Comparison of ENCODE assay signal across 11 cellular contexts in the genomic region with DNA sequence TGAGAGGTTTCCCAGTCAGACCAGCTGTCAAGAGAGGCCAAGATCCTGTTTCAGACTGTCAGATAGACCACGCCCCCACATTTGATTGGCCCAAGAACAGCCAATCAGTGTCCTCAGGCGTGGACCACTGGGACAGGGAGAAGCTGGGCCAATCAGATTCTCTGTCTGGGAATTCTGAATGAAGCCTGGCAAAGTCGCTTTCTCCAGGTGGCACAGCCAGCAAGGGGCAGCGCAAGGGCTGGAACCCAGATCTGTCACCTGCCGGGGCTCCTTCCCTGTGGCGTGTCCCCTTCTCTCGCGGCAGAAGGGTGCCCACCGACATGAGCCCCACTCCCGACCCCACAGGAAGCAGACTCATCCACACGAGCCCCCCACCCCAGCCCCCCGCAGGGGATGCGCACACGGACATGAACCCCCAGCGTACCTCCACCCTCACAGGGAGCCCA. TPM values are rescaled to one million over a fixed set of nuclear protein-coding genes. Genes with fewer than 3 reads are reported as not detected.
DNase-seq lines count a peak whose midpoint lies in the region; ATAC-seq, FAIRE-seq and TF ChIP-seq lines count a peak whose summit lies in the region.
"Had no signal": no experiment of that assay in that cellular context is flagged by ENCODE, and none has a peak within 500 bp of the region (broad histone marks: within the 10 kb centered on the region; RNA-seq: fewer than 3 reads in every experiment).

No MANE protein-coding gene starts in this region.

- H3K18ac ChIP-seq in H1 (ENCODE audit: extremely low read depth, low read length): no peak overlapping the region

- H3K27me3 ChIP-seq in H1 (replicated peaks in 1 of 4; ENCODE audit: control insufficient read depth in 3 of 4, extremely low read depth in 1 of 4, insufficient read depth in 3 of 4, low read length in 3 of 4) (no peaks in the 10 kb centered on the region), stomach (peaks cover 0 to 6% (median 4%) of the 10 kb centered on the region in 3 donors)
- H3K27me3 ChIP-seq: BLaER1, breast epithelium had no signal

- H4K5ac ChIP-seq in H1 (ENCODE audit: insufficient read length, low read depth, low read length): no peak overlapping the region

- CTCF ChIA-PET in activated CD4-positive, alpha-beta memory T cell treated with anti-CD3 and anti-CD28 coated beads, Interleukin-2, amount 10 ng/mL, durations not matched to agents 7 days and 5 days (lab: Charles Lee): no interaction called here
- CTCF ChIA-PET in activated CD4-positive, alpha-beta memory T cell treated with anti-CD3 and anti-CD28 coated beads for 36 hours (lab: Charles Lee): interaction anchor here (1.0 kb wide), 1 partner anchor 10 kb away, joined by 4 read pairs; no protein-coding TSS in a partner anchor
- CTCF ChIA-PET in H1 (lab: Charles Lee; ENCODE audit: partially characterized antibody): interaction anchor here (1.4 to 2.5 kb wide), 3 partner anchors 11 to 193 kb away, joined by 5 to 10 read pairs (median 9); no protein-coding TSS in a partner anchor

- H3K4me2 ChIP-seq in H1 (ENCODE audit: insufficient read depth in 1 of 2, low read depth in 2 of 2, low read length in 2 of 2): no peak overlapping the region
- H3K4me2 ChIP-seq: BLaER1 had no signal

- no peak overlapping the region for H3K4ac ChIP-seq in H1 (replicated peaks; ENCODE audit: insufficient read length, low read depth, low read length)

- TF ChIP-seq EP300 in H1 (IDR thresholded peaks at IDR 0.05; ENCODE audit: borderline replicate concordance in 1 of 2, low read depth in 2 of 2, low read length in 2 of 2): no peak
- TF ChIP-seq EP300 in stomach (IDR thresholded peaks at IDR 0.05): no peak

- H2AK5ac ChIP-seq in H1 (ENCODE audit: low read depth, low read length): no peak overlapping the region

- no peak overlapping the region for H3K9ac ChIP-seq in H1 (replicated peaks in 1 of 4; ENCODE audit: extremely low read depth in 1 of 4, low read depth in 3 of 4, low read length in 3 of 4)
- H3K9ac ChIP-seq: BLaER1, parathyroid adenoma had no signal

- H2BK120ac ChIP-seq in H1 (replicated peaks; ENCODE audit: low read depth, low read length): no peak overlapping the region

- no peaks in the 10 kb centered on the region for H3K27me3 Mint-ChIP-seq in activated CD4-positive, alpha-beta memory T cell treated with anti-CD3 and anti-CD28 coated beads, Interleukin-2, amount 10 ng/mL, durations not matched to agents 7 days and 5 days
- no peaks in the 10 kb centered on the region for H3K27me3 Mint-ChIP-seq in activated CD4-positive, alpha-beta memory T cell treated with anti-CD3 and anti-CD28 coated beads for 36 hours
- peaks cover 4% of the 10 kb centered on the region for H3K27me3 Mint-ChIP-seq in activated T-cell treated with anti-CD3 and anti-CD28 coated beads, Interleukin-2, amount 50 U/mL, for 4 hours (ENCODE audit: low read depth)

- no peaks in the 10 kb centered on the region for H3K36me3 Mint-ChIP-seq in activated CD4-positive, alpha-beta memory T cell treated with anti-CD3 and anti-CD28 coated beads, Interleukin-2, amount 10 ng/mL, durations not matched to agents 7 days and 5 days (ENCODE audit: low read depth)
- H3K36me3 Mint-ChIP-seq in activated CD4-positive, alpha-beta memory T cell treated with anti-CD3 and anti-CD28 coated beads for 36 hours: no peaks in the 10 kb centered on the region
- H3K36me3 Mint-ChIP-seq in activated T-cell treated with anti-CD3 and anti-CD28 coated beads, Interleukin-2, amount 50 U/mL, for 4 hours (ENCODE audit: insufficient read depth): no peaks in the 10 kb centered on the region

- intact Hi-C loops in activated CD4-positive, alpha-beta memory T cell treated with anti-CD3 and anti-CD28 coated beads for 36 hours (cut with micrococcal nuclease): no loop called here
- intact Hi-C loops in stomach (cut with DNase I; ENCODE audit: low total_unique reads): no loop called here

- peaks cover 4% of the 10 kb centered on the region; the same call in 1 of the 2 replicates for H3K23me2 ChIP-seq in H1 (ENCODE audit: low read depth, low read length)

- H3K4me3 Mint-ChIP-seq in activated CD4-positive, alpha-beta memory T cell treated with anti-CD3 and anti-CD28 coated beads, Interleukin-2, amount 10 ng/mL, durations not matched to agents 7 days and 5 days: no peak overlapping the region
- H3K4me3 Mint-ChIP-seq in activated CD4-positive, alpha-beta memory T cell treated with anti-CD3 and anti-CD28 coated beads for 36 hours: no peak overlapping the region
- H3K4me3 Mint-ChIP-seq in activated T-cell treated with anti-CD3 and anti-CD28 coated beads, Interleukin-2, amount 50 U/mL, for 4 hours: no peak overlapping the region

- no peaks in the 10 kb centered on the region for H3K79me2 ChIP-seq in H1 (ENCODE audit: control insufficient read depth in 1 of 2, insufficient read depth in 2 of 2, low read length in 2 of 2)
- H3K79me2 ChIP-seq: parathyroid adenoma had no signal

- peaks cover 0 to 3% of the 10 kb centered on the region in 2 experiments for H4K20me1 ChIP-seq in H1 (replicated peaks in 1 of 2; ENCODE audit: control insufficient read depth in 1 of 2, insufficient read depth in 2 of 2, low read length in 2 of 2)

- H2BK5ac ChIP-seq in H1 (ENCODE audit: low read depth, low read length): no peak overlapping the region

- H2BK12ac ChIP-seq in H1 (ENCODE audit: low read depth, low read length): no peak overlapping the region

- no peak overlapping the region for H4K91ac ChIP-seq in H1 (replicated peaks; ENCODE audit: insufficient read length, low read length)

- TF ChIP-seq CTCF in H1 (IDR thresholded peaks at IDR 0.05; ENCODE audit: control extremely low read depth in 1 of 3, insufficient read depth in 1 of 3, low read depth in 1 of 3, low read length in 3 of 3) (no peak), stomach (IDR thresholded peaks at IDR 0.05) (no peak)

- no peak overlapping the region for H3K27ac Mint-ChIP-seq in activated CD4-positive, alpha-beta memory T cell treated with anti-CD3 and anti-CD28 coated beads, Interleukin-2, amount 10 ng/mL, durations not matched to agents 7 days and 5 days
- no peak overlapping the region for H3K27ac Mint-ChIP-seq in activated CD4-positive, alpha-beta memory T cell treated with anti-CD3 and anti-CD28 coated beads for 36 hours

- no peaks in the 10 kb centered on the region for H3K36me3 ChIP-seq in H1 (ENCODE audit: control insufficient read depth in 2 of 4, insufficient read depth in 4 of 4, low read length in 3 of 4)
- no peaks in the 10 kb centered on the region for H3K36me3 ChIP-seq in stomach
- H3K36me3 ChIP-seq: BLaER1, breast epithelium had no signal

- POLR2A ChIA-PET in activated CD4-positive, alpha-beta memory T cell treated with anti-CD3 and anti-CD28 coated beads, Interleukin-2, amount 10 ng/mL, durations not matched to agents 7 days and 5 days (lab: Charles Lee): no interaction called here
- POLR2A ChIA-PET in activated CD4-positive, alpha-beta memory T cell treated with anti-CD3 and anti-CD28 coated beads for 36 hours (lab: Charles Lee): no interaction called here
- POLR2A ChIA-PET in H1 (lab: Charles Lee; ENCODE audit: partially characterized antibody): no interaction called here

- ATAC-seq in HG02678 (IDR thresholded peaks at IDR 0.05; ENCODE audit: unreplicated experiment) (no peak), HG03039 (IDR thresholded peaks at IDR 0.05; ENCODE audit: unreplicated experiment) (no peak)
- no peak for ATAC-seq in activated T-cell treated with anti-CD3 and anti-CD28 coated beads, Interleukin-2, amount 50 U/mL, for 4 hours

- H3K14ac ChIP-seq in H1 (ENCODE audit: insufficient read length): no peak overlapping the region

- H3K79me1 ChIP-seq in H1 (ENCODE audit: low read depth, low read length): no peaks in the 10 kb centered on the region

- H3K9me3 ChIP-seq in H1 (ENCODE audit: insufficient read depth in 2 of 2, low read depth in 1 of 2, low read length in 1 of 2) (no peaks in the 10 kb centered on the region), stomach (no peaks in the 10 kb centered on the region)
- H3K9me3 ChIP-seq: BLaER1, breast epithelium had no signal

- peaks cover 0 to 13% (median 9%) of the 10 kb centered on the region in 4 experiments; a peak in 4 of 7 replicates for H3K4me1 ChIP-seq in H1 (replicated peaks in 1 of 4; ENCODE audit: control insufficient read depth in 3 of 4, insufficient read depth in 4 of 4, low read length in 3 of 4)
- peaks cover 0 to 3% (median 1%) of the 10 kb centered on the region in 4 donors for H3K4me1 ChIP-seq in stomach
- H3K4me1 ChIP-seq: breast epithelium, parathyroid adenoma had no signal

- peaks cover 2% of the 10 kb centered on the region for H3K4me1 Mint-ChIP-seq in activated CD4-positive, alpha-beta memory T cell treated with anti-CD3 and anti-CD28 coated beads, Interleukin-2, amount 10 ng/mL, durations not matched to agents 7 days and 5 days
- peaks cover under 1% of the 10 kb centered on the region for H3K4me1 Mint-ChIP-seq in activated CD4-positive, alpha-beta memory T cell treated with anti-CD3 and anti-CD28 coated beads for 36 hours (ENCODE audit: low read depth)
- H3K4me1 Mint-ChIP-seq in activated T-cell treated with anti-CD3 and anti-CD28 coated beads, Interleukin-2, amount 50 U/mL, for 4 hours (ENCODE audit: low read depth): peaks cover 2% of the 10 kb centered on the region

- TF ChIP-seq RAD21 in H1 (IDR thresholded peaks at IDR 0.05 in 1 of 2, conservative IDR thresholded peaks at IDR 0.05 in 1 of 2; ENCODE audit: low read depth in 2 of 2, low read length in 2 of 2): no peak

- no peak overlapping the region for H3K56ac ChIP-seq in H1 (replicated peaks; ENCODE audit: insufficient read length, low read depth, low read length)

- no peak overlapping the region for H2AFZ ChIP-seq in H1 (ENCODE audit: low read length)
- H2AFZ ChIP-seq: parathyroid adenoma had no signal

- H3K23ac ChIP-seq in H1 (ENCODE audit: insufficient read length): no peak overlapping the region

- DNase-seq in activated CD4-positive, alpha-beta memory T cell treated with anti-CD3 and anti-CD28 coated beads, Interleukin-2, amount 10 ng/mL, durations not matched to agents 7 days and 5 days: peak; percentile 14
- DNase-seq in activated CD4-positive, alpha-beta memory T cell treated with anti-CD3 and anti-CD28 coated beads for 36 hours: no peak
- DNase-seq in NCI-H510A treated with DMSO at 0.1 percent for 48 hours (lab: John Stamatoyannopoulos, UW): peak; percentile 94
- no peak for DNase-seq in H1 (ENCODE audit: low read depth in 1 of 2, low spot score in 2 of 2)
- DNase-seq in stomach: peak; percentile 20
- no peak for DNase-seq in activated T-cell treated with anti-CD3 and anti-CD28 coated beads, Interleukin-2, amount 50 U/mL, for 4 hours

- peak; percentile 89 for FAIRE-seq in H1 (lab: Jason Lieb, UNC)

- H4K8ac ChIP-seq in H1 (ENCODE audit: extremely low read depth, insufficient read depth, low read length): no peak overlapping the region

- no peaks in the 10 kb centered on the region for H3K9me3 Mint-ChIP-seq in activated CD4-positive, alpha-beta memory T cell treated with anti-CD3 and anti-CD28 coated beads, Interleukin-2, amount 10 ng/mL, durations not matched to agents 7 days and 5 days
- no peaks in the 10 kb centered on the region for H3K9me3 Mint-ChIP-seq in activated CD4-positive, alpha-beta memory T cell treated with anti-CD3 and anti-CD28 coated beads for 36 hours
- H3K9me3 Mint-ChIP-seq in activated T-cell treated with anti-CD3 and anti-CD28 coated beads, Interleukin-2, amount 50 U/mL, for 4 hours: no peaks in the 10 kb centered on the region

- H2BK15ac ChIP-seq in H1 (ENCODE audit: low read length): no peak overlapping the region

- no peak for TF ChIP-seq POLR2A in H1 (IDR thresholded peaks at IDR 0.05; ENCODE audit: control extremely low read depth in 1 of 2, low read depth in 2 of 2, low read length in 2 of 2)
- no peak for TF ChIP-seq POLR2A in stomach (IDR thresholded peaks at IDR 0.05)

- H2BK20ac ChIP-seq in H1 (ENCODE audit: low read length): no peak overlapping the region

- H3K4me3 ChIP-seq in H1 (ENCODE audit: extremely low read depth in 1 of 4, insufficient read depth in 2 of 4, low read depth in 3 of 4, low read length in 4 of 4) (no peak overlapping the region), stomach (no peak overlapping the region)
- H3K4me3 ChIP-seq: BLaER1, breast epithelium had no signal

- WGBS in H1 (ENCODE audit: extremely low coverage in 1 of 2, insufficient coverage in 1 of 2, insufficient read length in 1 of 2, insufficient replicate concordance in 2 of 2, low coverage in 1 of 2, low lambda C conversion rate in 2 of 2, missing lambda C conversion rate in 1 of 2), 2 experiments: 62% methylated on average over 10 of the region's 15 CpGs; no CpG with 5 or more reads in 1 of the 2 experiments
- WGBS in stomach, 5 donors: 38 to 81% (median 75%) methylated on average over 2 to 15 of the region's 15 CpGs

- H3K27ac ChIP-seq in H1 (ENCODE audit: low read depth, low read length) (no peak overlapping the region), stomach (no peak overlapping the region)
- H3K27ac ChIP-seq: BLaER1, breast epithelium, parathyroid adenoma had no signal

RNA-seq across cellular contexts. Expression of a gene that starts 6.3 kb away (rescaled TPM):
- under 1 TPM; 0.50 to 0.88 TPM for total RNA-seq in activated CD4-positive, alpha-beta memory T cell treated with anti-CD3 and anti-CD28 coated beads, Interleukin-2, amount 10 ng/mL, durations not matched to agents 7 days and 5 days
- 1 to 10 TPM; 6.5 to 6.6 TPM for total RNA-seq in activated CD4-positive, alpha-beta memory T cell treated with anti-CD3 and anti-CD28 coated beads for 36 hours
- 7.3 and 7.4 TPM in 2 replicates for total RNA-seq in H1 (2021; fragmentation: NEBNext Ultra II Directional; extraction: Animal tissue kit (Norgen Biotek cat#: 25700))
- polyA plus RNA-seq in H1 (2011; rRNA removed) (6.4 and 13.1 TPM in 2 replicates), stomach (1 to 10 TPM in 1 of 3 donors, under 1 TPM in 2; 0.76 to 2.6 (median 0.93) TPM)
- 5.6 TPM for polyA plus RNA-seq in H1 (2011; cell fraction: cytosol; rRNA removed)
- 17.1 TPM for polyA plus RNA-seq in H1 (2011; cell fraction: nucleus; rRNA removed)
- polyA plus RNA-seq in H1 (2012, experiment 1 of 2): 5.6 to 9.3 TPM (median 7.0 TPM) in 4 replicates
- 5.9 TPM for polyA plus RNA-seq in H1 (2012, experiment 2 of 2)
- 5.1 TPM for polyA plus RNA-seq in H1 (2013, experiment 1 of 2)
- 4.7 TPM for polyA plus RNA-seq in H1 (2013, experiment 2 of 2)
- polyA minus RNA-seq in H1 (2011; rRNA and poly(A)+ RNA removed): 4.9 and 5.6 TPM in 2 replicates
- polyA minus RNA-seq in H1 (2011; cell fraction: cytosol; rRNA and poly(A)+ RNA removed): 5.4 TPM
- polyA minus RNA-seq in H1 (2011; cell fraction: nucleus; rRNA and poly(A)+ RNA removed): 9.3 TPM
- total RNA-seq in stomach: 10 to 100 TPM in 1 of 5 donors, 1 to 10 TPM in 3, not detected in 1; 2.3 to 15.2 (median 3.9) TPM
- 1 to 10 TPM; 3.6 to 5.5 (median 5.0) TPM for total RNA-seq in activated T-cell treated with anti-CD3 and anti-CD28 coated beads, Interleukin-2, amount 50 U/mL, for 4 hours

Comparison
In these comparisons a context has a peak if more than half of its experiments do, and no peak if none do; other contexts are left out.
1. DNase-seq: peak in activated CD4-positive, alpha-beta memory T cell treated with anti-CD3 and anti-CD28 coated beads, Interleukin-2, amount 10 ng/mL, durations not matched to agents 7 days and 5 days (single experiment), NCI-H510A treated with DMSO at 0.1 percent for 48 hours (single experiment) and stomach (single experiment); none in activated CD4-positive, alpha-beta memory T cell treated with anti-CD3 and anti-CD28 coated beads for 36 hours (single experiment), H1 (0 of 2) and activated T-cell treated with anti-CD3 and anti-CD28 coated beads, Interleukin-2, amount 50 U/mL, for 4 hours (single experiment).